ENCODE assay signal across 8 cellular contexts in genomic region chr14:51651388-51652167, GRCh38. TPM values are rescaled to one million over a fixed set of nuclear protein-coding genes. Genes with fewer than 3 reads are reported as not detected.
DNase-seq lines count a peak whose midpoint lies in the region; TF ChIP-seq lines count a peak whose summit lies in the region.

Gene FRMD6 (plus strand): TSS chr14:51651910. CDS start chr14:51689837, 37,927 bp downstream.

- H3K9me3 Mint-ChIP-seq in H9, result no peaks in the 10 kb centered on the region; a peak in 1 of 5 replicates

- TF ChIP-seq POLR2A in tibial nerve (IDR thresholded peaks at IDR 0.05), result peak; percentile 47 to 51

- H3K14ac ChIP-seq in H9 (ENCODE audit: insufficient read depth, low read length) (peak within 1 kb of the TSS; percentile 100), trophoblast cell (ENCODE audit: low read length) (peak within 1 kb of the TSS; percentile 99)

- no peaks in the 10 kb centered on the region for H3K9me3 ChIP-seq in H9 (ENCODE audit: control insufficient read depth, low read depth, low read length)
- H3K9me3 ChIP-seq in MG63, result no peaks in the 10 kb centered on the region
- no peaks in the 10 kb centered on the region for H3K9me3 ChIP-seq in cardiac muscle cell (ENCODE audit: low read depth)
- no peaks in the 10 kb centered on the region for H3K9me3 ChIP-seq in trophoblast cell (ENCODE audit: insufficient read depth, low read depth, low read length)
- no peaks in the 10 kb centered on the region for H3K9me3 ChIP-seq in tibial nerve

- peak within 1 kb of the TSS; percentile 99 for H3K56ac ChIP-seq in H9 (ENCODE audit: insufficient read length, low read depth, low read length)

- H2BK12ac ChIP-seq in H9 (ENCODE audit: insufficient read length, low read depth, low read length), result peak within 1 kb of the TSS; percentile 100
- peak within 1 kb of the TSS; percentile 89 for H2BK12ac ChIP-seq in trophoblast cell (ENCODE audit: low read length)

- peak within 1 kb of the TSS; percentile 94 for H2AFZ ChIP-seq in H9 (ENCODE audit: low read length)
- H2AFZ ChIP-seq in trophoblast cell (ENCODE audit: insufficient read depth, low read length, poor library complexity), result peak within 1 kb of the TSS; percentile 87

- H3K23ac ChIP-seq in H9 (ENCODE audit: insufficient read length, low read depth, low read length) (no peak within 1 kb of the TSS), trophoblast cell (ENCODE audit: low read length) (no peak within 1 kb of the TSS)

- H3K79me2 ChIP-seq in H9 (ENCODE audit: insufficient read depth, low read length), result no peaks in the 10 kb centered on the region
- H3K79me2 ChIP-seq in trophoblast cell (ENCODE audit: control insufficient read depth, insufficient read depth, low read length, poor library complexity), result peaks cover 25% of the 10 kb centered on the region

- H3K36me3 ChIP-seq in MG63 (peaks cover 8% of the 10 kb centered on the region), cardiac muscle cell (no peaks in the 10 kb centered on the region), trophoblast cell (ENCODE audit: control insufficient read depth in 1 of 2, insufficient read depth in 2 of 2, low read length in 2 of 2) (peaks cover 0 to 3% of the 10 kb centered on the region in 2 experiments), tibial nerve (peaks cover 0 to under 1% (median 0%) of the 10 kb centered on the region in 3 donors)

- peak within 1 kb of the TSS; percentile 98 for H2BK120ac ChIP-seq in H9 (ENCODE audit: low read depth, low read length, poor library complexity, severe bottlenecking)
- peak within 1 kb of the TSS; percentile 98 for H2BK120ac ChIP-seq in trophoblast cell (ENCODE audit: insufficient read depth, low read length, poor library complexity)

- H3K27ac ChIP-seq in H9 (ENCODE audit: insufficient read length, low read depth, low read length), result peak within 1 kb of the TSS; percentile 90
- H3K27ac ChIP-seq in cardiac muscle cell, result peak within 1 kb of the TSS; percentile 100
- H3K27ac ChIP-seq in trophoblast cell (ENCODE audit: low read depth, low read length), result peak within 1 kb of the TSS; percentile 98
- peak within 1 kb of the TSS; percentile 94 to 100 (median 96) for H3K27ac ChIP-seq in tibial nerve

- H3K4me2 ChIP-seq in H9 (ENCODE audit: insufficient read depth, insufficient read length, low read length), result peak within 1 kb of the TSS; percentile 98
- peak within 1 kb of the TSS; percentile 61 for H3K4me2 ChIP-seq in trophoblast cell (ENCODE audit: low read length)

- H3K4me1 ChIP-seq in H9 (ENCODE audit: insufficient read depth, low read length), result peaks cover 4% of the 10 kb centered on the region; the same call in 1 of the 2 replicates
- peaks cover 26% of the 10 kb centered on the region for H3K4me1 ChIP-seq in cardiac muscle cell (ENCODE audit: low read depth)
- H3K4me1 ChIP-seq in trophoblast cell (ENCODE audit: control insufficient read depth in 1 of 2, insufficient read depth in 2 of 2, low read length in 2 of 2), result peaks cover 0 to 2% of the 10 kb centered on the region in 2 experiments
- H3K4me1 ChIP-seq in tibial nerve, result peaks cover 0 to 49% (median 15%) of the 10 kb centered on the region in 4 donors

- peak; percentile 96 for DNase-seq in GM03348 (ENCODE audit: low spot score)
- peak; percentile 89 for DNase-seq in H9
- peak; percentile 84 for DNase-seq in MG63
- peak; percentile 43 for DNase-seq in SKM-1 treated with dmso at 0.1 percent for 144 hours (lab: John Stamatoyannopoulos, UW; ENCODE audit: unreplicated experiment)
- DNase-seq in activated naive CD8-positive, alpha-beta T cell treated with anti-CD3 and anti-CD28 coated beads, Interleukin-2, amount 50 U/mL, for 16 hours (ENCODE audit: low read depth, low spot score), result peak; percentile 53
- peak; percentile 93 to 95 for DNase-seq in cardiac muscle cell (ENCODE audit: low read depth in 1 of 2, low spot score in 1 of 2)
- DNase-seq in trophoblast cell, result peak; percentile 85 to 89
- peak; percentile 71 to 77 for DNase-seq in tibial nerve (ENCODE audit: low spot score in 2 of 2)

- peak within 1 kb of the TSS; percentile 100 for H4K8ac ChIP-seq in H9 (replicated peaks; ENCODE audit: insufficient read length, low read depth, low read length)
- H4K8ac ChIP-seq in trophoblast cell (ENCODE audit: low read depth, low read length), result peak within 1 kb of the TSS; percentile 95

- H4K20me1 ChIP-seq in H9 (ENCODE audit: control insufficient read depth, insufficient read depth, insufficient read length), result no peaks in the 10 kb centered on the region

- H2BK15ac ChIP-seq in H9 (ENCODE audit: low read depth, low read length), result peak within 1 kb of the TSS; percentile 100

- H3K79me1 ChIP-seq in H9 (ENCODE audit: insufficient read depth, low read depth, low read length, poor library complexity, severe bottlenecking) (no peaks in the 10 kb centered on the region), trophoblast cell (ENCODE audit: low read length) (peaks cover 19% of the 10 kb centered on the region)

- H3K4me3 Mint-ChIP-seq in H9, result peak within 1 kb of the TSS; percentile 86 to 91

- H4K12ac ChIP-seq in trophoblast cell (ENCODE audit: low read depth, low read length), result peak within 1 kb of the TSS; percentile 76

- peak within 1 kb of the TSS in 2 of 3 experiments; percentile 88 to 90; a peak in 4 of 7 replicates for H3K27ac Mint-ChIP-seq in H9

- H3K4me3 ChIP-seq in MG63 (peak within 1 kb of the TSS; percentile 67), cardiac muscle cell (peak within 1 kb of the TSS; percentile 63), trophoblast cell (ENCODE audit: low read depth, low read length) (peak within 1 kb of the TSS; percentile 90), tibial nerve (peak within 1 kb of the TSS; percentile 80 to 93 (median 91))

- peaks cover 19% of the 10 kb centered on the region for H3K23me2 ChIP-seq in H9 (ENCODE audit: insufficient read length, low read depth, low read length, poor library complexity, severe bottlenecking)

- peak in 1 of 2 donors; percentile 86 for TF ChIP-seq EP300 in tibial nerve (IDR thresholded peaks at IDR 0.05)

- H3K18ac ChIP-seq in H9 (ENCODE audit: insufficient read length, low read depth, low read length) (peak within 1 kb of the TSS; percentile 100), trophoblast cell (ENCODE audit: low read length) (peak within 1 kb of the TSS; percentile 100)

- WGBS in H9 (ENCODE audit: extremely low coverage, insufficient read length, low lambda C conversion rate), result no CpG with 5 or more reads among the region's 86 CpGs
- no CpG with 5 or more reads among the region's 86 CpGs for WGBS in trophoblast cell (ENCODE audit: extremely low coverage, insufficient coverage, insufficient read length)
- 0% methylated on average over 12 to 53 of the region's 86 CpGs for WGBS in tibial nerve, 2 donors

- H2BK5ac ChIP-seq in H9 (ENCODE audit: insufficient read length, low read length) (peak within 1 kb of the TSS; percentile 100), trophoblast cell (ENCODE audit: low read depth, low read length, poor library complexity) (peak within 1 kb of the TSS; percentile 99)

- no peak within 1 kb of the TSS; the same call in 1 of the 2 replicates for H3K4ac ChIP-seq in H9 (ENCODE audit: low read depth, low read length)
- H3K4ac ChIP-seq in trophoblast cell (ENCODE audit: low read depth, low read length), result peak within 1 kb of the TSS; percentile 99

- H3K4me1 Mint-ChIP-seq in H9, result peaks cover 25 to 26% of the 10 kb centered on the region in 2 experiments

- H3K27me3 ChIP-seq in H9 (ENCODE audit: insufficient read depth, low read length), result no peaks in the 10 kb centered on the region
- H3K27me3 ChIP-seq in MG63, result no peaks in the 10 kb centered on the region
- no peaks in the 10 kb centered on the region for H3K27me3 ChIP-seq in cardiac muscle cell
- no peaks in the 10 kb centered on the region for H3K27me3 ChIP-seq in trophoblast cell (ENCODE audit: insufficient read depth, low read length)
- H3K27me3 ChIP-seq in tibial nerve, result no peaks in the 10 kb centered on the region

- no peak within 1 kb of the TSS for H2BK20ac ChIP-seq in H9 (ENCODE audit: low read depth, low read length, poor library complexity, severe bottlenecking)

- H3K36me3 Mint-ChIP-seq in H9 (ENCODE audit: insufficient read depth in 1 of 3, low read depth in 3 of 3), result no peaks in the 10 kb centered on the region

- peak; percentile 63 for TF ChIP-seq CTCF in H9 (conservative IDR thresholded peaks at IDR 0.05)
- TF ChIP-seq CTCF in cardiac muscle cell (IDR thresholded peaks at IDR 0.05; ENCODE audit: low read depth, low read length), result peak; percentile 81
- TF ChIP-seq CTCF in tibial nerve (IDR thresholded peaks at IDR 0.05), result peak; percentile 76 to 92 (median 87)

- no peaks in the 10 kb centered on the region for H3K27me3 Mint-ChIP-seq in H9 (ENCODE audit: low read depth)

- no peak within 1 kb of the TSS for H3T11ph ChIP-seq in H9 (ENCODE audit: low read length)

- peak within 1 kb of the TSS; percentile 100 for H3K9ac ChIP-seq in H9 (ENCODE audit: extremely low read depth, insufficient read length, low read length)
- H3K9ac ChIP-seq in trophoblast cell (ENCODE audit: low read length), result peak within 1 kb of the TSS; percentile 90

- peak within 1 kb of the TSS; percentile 100 for H4K5ac ChIP-seq in H9 (ENCODE audit: insufficient read length, low read depth, low read length)

- H2AK5ac ChIP-seq in H9 (ENCODE audit: insufficient read length, low read length) (no peak within 1 kb of the TSS), trophoblast cell (ENCODE audit: low read length) (peak within 1 kb of the TSS; percentile 99)

- no peak within 1 kb of the TSS for H4K91ac ChIP-seq in H9 (ENCODE audit: insufficient read length, low read depth, low read length)
- H4K91ac ChIP-seq in trophoblast cell (ENCODE audit: low read depth, low read length), result peak within 1 kb of the TSS; percentile 99

RNA-seq across cellular contexts. Expression of gene FRMD6, which starts in this region (rescaled TPM):
- 8.5 and 9.6 TPM in 2 replicates for total RNA-seq in H9 (2021)
- total RNA-seq in MG63 (2014; rRNA removed; shearing (Covaris generic); ENCODE audit: low replicate concordance), result 44.6 and 51.4 TPM in 2 replicates
- 18.2 and 24.7 TPM in 2 replicates for total RNA-seq in cardiac muscle cell
- 8.4 and 11.2 TPM in 2 replicates for polyA plus RNA-seq in cardiac muscle cell
- 105 and 107 TPM in 2 replicates for polyA plus RNA-seq in trophoblast cell (2013)
- 10 to 100 TPM; 31.6 to 52.4 (median 44.9) TPM for total RNA-seq in tibial nerve

Comparison
In these comparisons a context has a peak if more than half of its experiments do, and no peak if none do; other contexts are left out.
1. Peak in every context shown above with its lines: DNase-seq, H3K4me3 ChIP-seq and H3K27ac ChIP-seq.
2. DNase-seq: peak in every context shown above with its lines; median percentile 96 in GM03348; 94 in cardiac muscle cell; 89 in H9; 87 in trophoblast cell; 84 in MG63; 74 in tibial nerve; 53 in activated naive CD8-positive, alpha-beta T cell treated with anti-CD3 and anti-CD28 coated beads, Interleukin-2, amount 50 U/mL, for 16 hours; 43 in SKM-1 treated with dmso at 0.1 percent for 144 hours.